ENCODE assay signal across 1 cellular context in the genomic region with DNA sequence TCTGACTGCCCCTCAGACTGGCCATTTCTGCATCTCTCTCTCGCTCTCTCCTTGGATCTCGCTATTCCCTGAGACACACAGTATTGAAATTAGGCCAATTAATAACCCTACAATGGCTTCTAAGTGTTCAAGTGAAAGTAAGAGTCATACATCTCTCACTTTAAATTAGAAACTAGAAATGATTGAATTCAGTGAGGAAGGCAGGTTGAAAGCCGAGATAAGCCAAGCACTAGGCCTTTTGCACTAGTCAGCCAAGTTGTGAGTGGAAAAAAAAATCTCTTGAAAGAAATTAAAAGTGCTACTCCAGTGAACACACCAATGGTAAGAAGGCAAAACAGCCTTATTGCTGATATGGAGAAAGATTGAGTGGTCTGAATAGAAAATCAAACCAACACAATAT.
TF ChIP-seq lines count a peak whose summit lies in the region.

No MANE protein-coding gene starts in this region.

TF ChIP-seq in HepG2, 621 proteins besides CTCF, POLR2A, EP300 and RAD21:
- no peak for TF ChIP-seq ZNF704 (CRISPR knock-in tag; IDR thresholded peaks at IDR 0.05; ENCODE audit: borderline replicate concordance)
- no peak for TF ChIP-seq ZNF354B (CRISPR knock-in tag; IDR thresholded peaks at IDR 0.05)
- TF ChIP-seq, protein P1, sequence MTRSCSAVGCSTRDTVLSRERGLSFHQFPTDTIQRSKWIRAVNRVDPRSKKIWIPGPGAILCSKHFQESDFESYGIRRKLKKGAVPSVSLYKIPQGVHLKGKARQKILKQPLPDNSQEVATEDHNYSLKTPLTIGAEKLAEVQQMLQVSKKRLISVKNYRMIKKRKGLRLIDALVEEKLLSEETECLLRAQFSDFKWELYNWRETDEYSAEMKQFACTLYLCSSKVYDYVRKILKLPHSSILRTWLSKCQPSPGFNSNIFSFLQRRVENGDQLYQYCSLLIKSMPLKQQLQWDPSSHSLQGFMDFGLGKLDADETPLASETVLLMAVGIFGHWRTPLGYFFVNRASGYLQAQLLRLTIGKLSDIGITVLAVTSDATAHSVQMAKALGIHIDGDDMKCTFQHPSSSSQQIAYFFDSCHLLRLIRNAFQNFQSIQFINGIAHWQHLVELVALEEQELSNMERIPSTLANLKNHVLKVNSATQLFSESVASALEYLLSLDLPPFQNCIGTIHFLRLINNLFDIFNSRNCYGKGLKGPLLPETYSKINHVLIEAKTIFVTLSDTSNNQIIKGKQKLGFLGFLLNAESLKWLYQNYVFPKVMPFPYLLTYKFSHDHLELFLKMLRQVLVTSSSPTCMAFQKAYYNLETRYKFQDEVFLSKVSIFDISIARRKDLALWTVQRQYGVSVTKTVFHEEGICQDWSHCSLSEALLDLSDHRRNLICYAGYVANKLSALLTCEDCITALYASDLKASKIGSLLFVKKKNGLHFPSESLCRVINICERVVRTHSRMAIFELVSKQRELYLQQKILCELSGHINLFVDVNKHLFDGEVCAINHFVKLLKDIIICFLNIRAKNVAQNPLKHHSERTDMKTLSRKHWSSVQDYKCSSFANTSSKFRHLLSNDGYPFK (CRISPR knock-in tag; IDR thresholded peaks at IDR 0.05; ENCODE audit: borderline replicate concordance) = no peak
- no peak for TF ChIP-seq JUN (CRISPR knock-in tag; IDR thresholded peaks at IDR 0.05)
- TF ChIP-seq FIP1L1 (IDR thresholded peaks at IDR 0.05; ENCODE audit: borderline replicate concordance, insufficient read depth, low read depth, low read length) = no peak
- no peak for TF ChIP-seq MTA3 (CRISPR knock-in tag; IDR thresholded peaks at IDR 0.05)
- TF ChIP-seq ZNF709 (CRISPR knock-in tag; IDR thresholded peaks at IDR 0.05) = no peak
- TF ChIP-seq KDM3A (CRISPR knock-in tag; IDR thresholded peaks at IDR 0.05; ENCODE audit: low read depth) = no peak
- no peak for TF ChIP-seq SRF (IDR thresholded peaks at IDR 0.05; ENCODE audit: low read depth, low read length)
- TF ChIP-seq TFAP4 (IDR thresholded peaks at IDR 0.05; ENCODE audit: borderline replicate concordance, low read depth) = no peak
- no peak for TF ChIP-seq NCOA5 (CRISPR knock-in tag; IDR thresholded peaks at IDR 0.05)
